1 cellular context compared by ENCODE assay signal in genomic region chr17:58006924-58007780, GRCh38.
TF ChIP-seq lines count a peak whose summit lies in the region.

Gene SRSF1 (minus strand): TSS chr17:58007246. CDS start chr17:58007137, 109 bp downstream.

TF ChIP-seq in HEK293, 187 proteins besides CTCF, POLR2A, EP300 and RAD21 (continued from another document and continues in another):
- peak; percentile 94 for TF ChIP-seq ZNF580 (tag by site-specific recombination; IDR thresholded peaks at IDR 0.05)
- TF ChIP-seq ZNF623 (tag by site-specific recombination; IDR thresholded peaks at IDR 0.05), result 0 out of 2 replicates have a peak, but pooled peaks have one; percentile 13
- 0 out of 2 replicates have a peak, but pooled peaks have one; percentile 11 for TF ChIP-seq PRDM4 (tag by site-specific recombination; IDR thresholded peaks at IDR 0.05)
- no peak for TF ChIP-seq ZNF148 (tag by site-specific recombination; IDR thresholded peaks at IDR 0.05; ENCODE audit: borderline replicate concordance)
- peak; percentile 90 for TF ChIP-seq ZEB2 (tag by site-specific recombination; IDR thresholded peaks at IDR 0.05)
- TF ChIP-seq ZNF621 (tag by site-specific recombination; IDR thresholded peaks at IDR 0.05), result no peak
- TF ChIP-seq ZNF24 (tag by site-specific recombination; IDR thresholded peaks at IDR 0.05), result peak; percentile 46
- TF ChIP-seq ZNF518A (tag by site-specific recombination; conservative IDR thresholded peaks at IDR 0.05; ENCODE audit: low read depth), result peak; percentile 63
- TF ChIP-seq ZNF600 (tag by site-specific recombination; IDR thresholded peaks at IDR 0.05), result no peak
- TF ChIP-seq KLF16 (tag by site-specific recombination; IDR thresholded peaks at IDR 0.05), result peak; percentile 61
- TF ChIP-seq HIC1 (tag by site-specific recombination; IDR thresholded peaks at IDR 0.05), result no peak
- peak; percentile 68; the same call in 1 of the 2 replicates for TF ChIP-seq ZNF18 (tag by site-specific recombination; IDR thresholded peaks at IDR 0.05)
- no peak for TF ChIP-seq KLF1 (tag by site-specific recombination; IDR thresholded peaks at IDR 0.05)
- TF ChIP-seq ZNF138 (tag by site-specific recombination; IDR thresholded peaks at IDR 0.05; ENCODE audit: borderline replicate concordance), result no peak
- no peak for TF ChIP-seq ZFP41 (tag by site-specific recombination; IDR thresholded peaks at IDR 0.05; ENCODE audit: borderline replicate concordance)
- TF ChIP-seq ZNF248 (tag by site-specific recombination; IDR thresholded peaks at IDR 0.05), result no peak
- TF ChIP-seq ZNF624 (tag by site-specific recombination; IDR thresholded peaks at IDR 0.05), result no peak
- no peak for TF ChIP-seq ZNF433 (tag by site-specific recombination; IDR thresholded peaks at IDR 0.05; ENCODE audit: low read depth)
- TF ChIP-seq KLF8 (tag by site-specific recombination; IDR thresholded peaks at IDR 0.05), result peak; percentile 88
- TF ChIP-seq ZNF366 (tag by site-specific recombination; conservative IDR thresholded peaks at IDR 0.05), result peak; percentile 83
- no peak; the same call in 1 of the 2 replicates for TF ChIP-seq ZNF558 (tag by site-specific recombination; IDR thresholded peaks at IDR 0.05)
- TF ChIP-seq MZF1 (tag by site-specific recombination; IDR thresholded peaks at IDR 0.05; ENCODE audit: borderline replicate concordance), result peak; percentile 52; the same call in 1 of the 2 replicates
- no peak for TF ChIP-seq ZSCAN18 (tag by site-specific recombination; IDR thresholded peaks at IDR 0.05)
- no peak for TF ChIP-seq ZNF404 (tag by site-specific recombination; IDR thresholded peaks at IDR 0.05)
- TF ChIP-seq ZNF677 (tag by site-specific recombination; IDR thresholded peaks at IDR 0.05), result no peak
- peak; percentile 68; the same call in 1 of the 2 replicates for TF ChIP-seq KLF9 (tag by site-specific recombination; IDR thresholded peaks at IDR 0.05; ENCODE audit: low read depth)
- TF ChIP-seq TCF7L2 (IDR thresholded peaks at IDR 0.05; ENCODE audit: borderline replicate concordance, low read depth, low read length), result peak; percentile 97
- TF ChIP-seq MYNN (tag by site-specific recombination; IDR thresholded peaks at IDR 0.05; ENCODE audit: borderline replicate concordance), result no peak; the same call in none of the 2 replicates
- TF ChIP-seq ZNF830 (tag by site-specific recombination; IDR thresholded peaks at IDR 0.05; ENCODE audit: low read depth), result no peak
- TF ChIP-seq PRDM10 (tag by site-specific recombination; IDR thresholded peaks at IDR 0.05), result peak; percentile 95
- no peak for TF ChIP-seq ZNF140 (tag by site-specific recombination; IDR thresholded peaks at IDR 0.05)
- TF ChIP-seq ZNF394 (tag by site-specific recombination; IDR thresholded peaks at IDR 0.05; ENCODE audit: borderline replicate concordance), result peak; percentile 79; the same call in 1 of the 2 replicates
- peak; percentile 96 for TF ChIP-seq GLIS1 (tag by site-specific recombination; IDR thresholded peaks at IDR 0.05)
- TF ChIP-seq ZNF544 (tag by site-specific recombination; IDR thresholded peaks at IDR 0.05), result no peak
- TF ChIP-seq ZNF292 (tag by site-specific recombination; IDR thresholded peaks at IDR 0.05; ENCODE audit: borderline replicate concordance, low read depth), result no peak
- TF ChIP-seq ZFP37 (tag by site-specific recombination; IDR thresholded peaks at IDR 0.05), result no peak; the same call in none of the 2 replicates
- peak; percentile 94; the same call in 1 of the 2 replicates for TF ChIP-seq ZNF501 (tag by site-specific recombination; IDR thresholded peaks at IDR 0.05)
- 0 out of 2 replicates have a peak, but pooled peaks have one; percentile 8 for TF ChIP-seq ZNF654 (tag by site-specific recombination; IDR thresholded peaks at IDR 0.05; ENCODE audit: low read depth)
- no peak for TF ChIP-seq ZNF37A (tag by site-specific recombination; IDR thresholded peaks at IDR 0.05)
- TF ChIP-seq ZNF426 (tag by site-specific recombination; IDR thresholded peaks at IDR 0.05), result no peak
- 0 out of 2 replicates have a peak, but pooled peaks have one; percentile 33 for TF ChIP-seq ZNF184 (tag by site-specific recombination; IDR thresholded peaks at IDR 0.05)
- peak; percentile 86 for TF ChIP-seq ZNF335 (tag by site-specific recombination; conservative IDR thresholded peaks at IDR 0.05)
- peak; percentile 72 for TF ChIP-seq KLF10 (tag by site-specific recombination; IDR thresholded peaks at IDR 0.05)
- TF ChIP-seq ZSCAN30 (tag by site-specific recombination; IDR thresholded peaks at IDR 0.05), result no peak; the same call in 1 of the 2 replicates
- TF ChIP-seq ZNF169 (tag by site-specific recombination; IDR thresholded peaks at IDR 0.05), result no peak
